In genomic region chr17:16507918-16508533, GRCh38 we compare ENCODE assay signal across 18 cellular contexts. TPM values are rescaled to one million over a fixed set of nuclear protein-coding genes. Genes with fewer than 3 reads are reported as not detected.
DNase-seq lines count a peak whose midpoint lies in the region; ATAC-seq, FAIRE-seq and TF ChIP-seq lines count a peak whose summit lies in the region.
"Had no signal": no experiment of that assay in that cellular context is flagged by ENCODE, and none has a peak within 500 bp of the region (broad histone marks: within the 10 kb centered on the region; RNA-seq: fewer than 3 reads in every experiment).

No MANE protein-coding gene starts in this region.

- H3K4me3 ChIP-seq in HEK293 (ENCODE audit: low read depth, low read length) (no peak overlapping the region), small intestine (ENCODE audit: low read depth in 1 of 2, low read length in 2 of 2) (no peak overlapping the region), kidney (ENCODE audit: low read length in 2 of 2) (no peak overlapping the region), esophagus squamous epithelium (no peak overlapping the region)
- H3K4me3 ChIP-seq: GM12878, K562 had no signal

- ATAC-seq in GM21786 (IDR thresholded peaks at IDR 0.05; ENCODE audit: unreplicated experiment) (no peak), GM21515 (IDR thresholded peaks at IDR 0.05; ENCODE audit: unreplicated experiment) (no peak)
- ATAC-seq: GM12878, K562 had no signal

- H3K4me1 ChIP-seq in HEK293 (ENCODE audit: control insufficient read depth, insufficient read depth, low read length) (no peaks in the 10 kb centered on the region), small intestine (ENCODE audit: control insufficient read depth in 2 of 2, insufficient read depth in 1 of 2, low read depth in 1 of 2, low read length in 1 of 2) (peaks cover 1 to 4% of the 10 kb centered on the region in 2 donors), kidney (ENCODE audit: control insufficient read depth in 1 of 2, insufficient read depth in 1 of 2, low read depth in 1 of 2, low read length in 2 of 2) (no peaks in the 10 kb centered on the region), esophagus squamous epithelium (no peaks in the 10 kb centered on the region)

- peaks cover 0 to 3% (median 0%) of the 10 kb centered on the region in 5 experiments for H3K9me3 Mint-ChIP-seq in brain

- H3K27ac ChIP-seq in HEK293 (ENCODE audit: extremely low read depth, low read depth, low read length) = no peak overlapping the region
- peak overlapping the region; percentile 65 to 72 for H3K27ac ChIP-seq in small intestine (ENCODE audit: low read depth in 1 of 2, low read length in 1 of 2)
- H3K27ac ChIP-seq in kidney (ENCODE audit: low read depth in 2 of 2, low read length in 2 of 2) = no peak overlapping the region
- no peak overlapping the region for H3K27ac ChIP-seq in esophagus squamous epithelium
- H3K27ac ChIP-seq: HL-60 had no signal

- H3K9me3 ChIP-seq in HEK293 (ENCODE audit: control insufficient read depth, insufficient read depth, low read depth, low read length) (no peaks in the 10 kb centered on the region), small intestine (ENCODE audit: control insufficient read depth, low read depth) (no peaks in the 10 kb centered on the region), kidney (ENCODE audit: control insufficient read depth in 1 of 2, low read length in 2 of 2) (no peaks in the 10 kb centered on the region), esophagus squamous epithelium (no peaks in the 10 kb centered on the region)

- no peak overlapping the region for H3K4me3 Mint-ChIP-seq in brain

- TF ChIP-seq CTCF in HEK293 (tag by site-specific recombination; IDR thresholded peaks at IDR 0.05) (no peak), brain (conservative IDR thresholded peaks at IDR 0.05) (no peak), kidney (IDR thresholded peaks at IDR 0.05; ENCODE audit: borderline replicate concordance, extremely low read depth, insufficient read depth) (no peak), esophagus squamous epithelium (IDR thresholded peaks at IDR 0.05) (no peak)

- peak; percentile 45 for DNase-seq in islet precursor cell
- peak; percentile 86 for DNase-seq in small intestine
- no peak for DNase-seq in kidney
- no peak for DNase-seq in esophagus squamous epithelium (lab: John Stamatoyannopoulos, UW)
- DNase-seq: AML-193, Calu3, NCI-H1105, NCI-H1694 treated with DMSO at 0.1 percent for 48 hours, NCI-H446, SHP77 had no signal

- peak overlapping the region in 3 of 5 experiments; percentile 27 to 42 (median 40) for H3K27ac Mint-ChIP-seq in brain

- H3K36me3 ChIP-seq in HEK293 (ENCODE audit: control insufficient read depth in 2 of 2, insufficient read depth in 1 of 2, low read length in 2 of 2) (no peaks in the 10 kb centered on the region), small intestine (ENCODE audit: control insufficient read depth in 2 of 2, insufficient read depth in 2 of 2, low read length in 2 of 2) (no peaks in the 10 kb centered on the region), kidney (ENCODE audit: control insufficient read depth in 1 of 2, insufficient read depth in 2 of 2, low read length in 2 of 2) (no peaks in the 10 kb centered on the region), esophagus squamous epithelium (no peaks in the 10 kb centered on the region)

- no peaks in the 10 kb centered on the region for H3K36me3 Mint-ChIP-seq in brain

- FAIRE-seq in small intestine (lab: Jason Lieb, UNC) = no peak
- no peak for FAIRE-seq in kidney (lab: Jason Lieb, UNC)
- FAIRE-seq: GM12878, GM18507, K562 had no signal

- H3K27me3 ChIP-seq in small intestine (ENCODE audit: control insufficient read depth in 2 of 2, insufficient read depth in 2 of 2, low read length in 2 of 2) = no peaks in the 10 kb centered on the region
- H3K27me3 ChIP-seq in esophagus squamous epithelium = no peaks in the 10 kb centered on the region

- 53 to 64% (median 62%) methylated on average over 8 of the region's 8 CpGs for WGBS in small intestine, 3 donors
- WGBS in esophagus squamous epithelium, 2 donors = 59 to 63% methylated on average over 8 of the region's 8 CpGs

- intact Hi-C loops in kidney (cut with DNase I) (no loop called here), esophagus squamous epithelium (cut with DNase I) (no loop called here)

- H3K27me3 Mint-ChIP-seq in brain = peaks cover 4% of the 10 kb centered on the region

- POLR2A ChIA-PET in HEK293 (lab: Yijun Ruan, JAX) = no interaction called here

- CTCF ChIA-PET in HEK293 (lab: Yijun Ruan, JAX) = interaction anchor here (0.6 to 1.9 kb wide), 5 partner anchors 14 to 87 kb away, joined by 3 to 9 read pairs (median 4); no protein-coding TSS in a partner anchor

- no peak overlapping the region for H3K9ac ChIP-seq in kidney (ENCODE audit: low read length in 2 of 2)

- peaks cover 26% of the 10 kb centered on the region for H3K4me1 Mint-ChIP-seq in brain

- TF ChIP-seq POLR2A in esophagus squamous epithelium (IDR thresholded peaks at IDR 0.05) = no peak

TF ChIP-seq in HEK293, 187 proteins besides CTCF, POLR2A, EP300 and RAD21:
- TF ChIP-seq SCRT2 (tag by site-specific recombination; IDR thresholded peaks at IDR 0.05) (peak; percentile 55; the same call in 1 of the 2 replicates), PRDM4 (tag by site-specific recombination; IDR thresholded peaks at IDR 0.05) (no peak)

RNA-seq across cellular contexts. Expression of gene LRRC75A, which starts 16.0 kb away (rescaled TPM):
- 38.0 TPM for polyA plus RNA-seq in brain (ENCODE audit: insufficient read depth, low read depth, low replicate concordance)
- 100 to 1,000 TPM in 1 of 3 donors, 10 to 100 TPM in 2; 30.5 to 130 (median 80.5) TPM for polyA plus RNA-seq in small intestine
- 2.5 TPM for total RNA-seq in kidney
- 2.6 TPM for polyA plus RNA-seq in kidney (ENCODE audit: insufficient read depth, low read depth, low replicate concordance)
- under 1 TPM in 2 of 4 donors, not detected in 2; 0.11 to 0.38 TPM for total RNA-seq in esophagus squamous epithelium

Comparison
In these comparisons a context has a peak if more than half of its experiments do, and no peak if none do; other contexts are left out.
1. H3K27ac ChIP-seq: peak in small intestine (2 of 2); none in HEK293 (single experiment), kidney (0 of 2) and esophagus squamous epithelium (0 of 4).
2. DNase-seq: peak in islet precursor cell (single experiment) and small intestine (single experiment); none in kidney (single experiment) and esophagus squamous epithelium (single experiment).